ENCODE assay signal across 8 cellular contexts in genomic region chr13:99658266-99658991, GRCh38. TPM values are rescaled to one million over a fixed set of nuclear protein-coding genes. Genes with fewer than 3 reads are reported as not detected.
DNase-seq lines count a peak whose midpoint lies in the region; FAIRE-seq and TF ChIP-seq lines count a peak whose summit lies in the region.

No MANE protein-coding gene starts in this region.

- no peak for TF ChIP-seq CTCF in DOHH2 (IDR thresholded peaks at IDR 0.05; ENCODE audit: low read depth, low read length, poor library complexity, severe bottlenecking)
- TF ChIP-seq CTCF in HFF-Myc (IDR thresholded peaks at IDR 0.05; ENCODE audit: low read depth, low read length, missing control alignments) = peak; percentile 31
- TF ChIP-seq CTCF in mesothelial cell of epicardium (IDR thresholded peaks at IDR 0.05; ENCODE audit: unreplicated experiment) = no peak

- H3K27me3 Mint-ChIP-seq in mesothelial cell of epicardium (ENCODE audit: low read depth) = peaks cover 43% of the 10 kb centered on the region

- H3K4me1 ChIP-seq in DOHH2 (ENCODE audit: control insufficient read depth, low read length) = 0 out of 2 replicates have a peak, but pooled peaks cover 6% of the 10 kb centered on the region

- H3F3A ChIP-seq in DOHH2 (ENCODE audit: control insufficient read depth, insufficient read depth) = no peaks in the 10 kb centered on the region

- peaks cover 56% of the 10 kb centered on the region for H3K27me3 ChIP-seq in DOHH2 (ENCODE audit: control insufficient read depth, low read length)

- H3K4me2 ChIP-seq in DOHH2 (ENCODE audit: low read length) = peak overlapping the region; percentile 9; the same call in 1 of the 2 replicates

- H3K4me3 ChIP-seq in DOHH2 (ENCODE audit: low read length) = no peak overlapping the region
- H3K4me3 ChIP-seq in HFF-Myc (replicated peaks; ENCODE audit: low read depth, low read length) = no peak overlapping the region; the same call in 1 of the 2 replicates

- no peaks in the 10 kb centered on the region for H3K36me3 Mint-ChIP-seq in mesothelial cell of epicardium

- H3K9me3 Mint-ChIP-seq in mesothelial cell of epicardium = no peaks in the 10 kb centered on the region

- H3K27ac ChIP-seq in DOHH2 (ENCODE audit: low read depth, low read length) = no peak overlapping the region

- FAIRE-seq in endometrium (lab: Jason Lieb, UNC) = peak; percentile 41

- H3K27ac Mint-ChIP-seq in mesothelial cell of epicardium = peak overlapping the region; percentile 92

- no peaks in the 10 kb centered on the region for H3K9me2 ChIP-seq in DOHH2 (replicated peaks; ENCODE audit: control insufficient read depth, low read length)

- DNase-seq in HFF-Myc (ENCODE audit: extremely low read depth, low read depth) = no peak
- DNase-seq in NCI-H345 treated with DMSO at 0.1 percent for 48 hours (lab: John Stamatoyannopoulos, UW; ENCODE audit: unreplicated experiment) = peak; percentile 50
- peak; percentile 40 for DNase-seq in activated CD8-positive, alpha-beta memory T cell treated with anti-CD3 and anti-CD28 coated beads, Interleukin-2, amount 50 U/mL, for 4 hours
- peak; percentile 41 to 66 for DNase-seq in mesothelial cell of epicardium (ENCODE audit: low spot score in 2 of 2, unreplicated experiment in 2 of 2)
- peak; percentile 31 to 46 for DNase-seq in stimulated activated CD8-positive, alpha-beta memory T cell treated with anti-CD3 and anti-CD28 coated beads, Interleukin-2, amount 100 ng/mL, for 48 hours (ENCODE audit: low read depth in 2 of 2)
- no peak for DNase-seq in NCI-H1048 (lab: John Stamatoyannopoulos, UW)

- 0 out of 2 replicates have a peak, but pooled peaks cover 4% of the 10 kb centered on the region for H4K20me1 ChIP-seq in DOHH2 (ENCODE audit: control insufficient read depth, insufficient read depth, low read depth, low read length)

- H3K4me1 Mint-ChIP-seq in mesothelial cell of epicardium = peaks cover 25% of the 10 kb centered on the region

- H3K36me3 ChIP-seq in DOHH2 (ENCODE audit: control insufficient read depth, low read length) = no peaks in the 10 kb centered on the region

- H3K4me3 Mint-ChIP-seq in mesothelial cell of epicardium = peak overlapping the region; percentile 75

- H3K79me2 ChIP-seq in DOHH2 (ENCODE audit: control insufficient read depth, low read length) = no peaks in the 10 kb centered on the region

- no peaks in the 10 kb centered on the region for H3K9me3 ChIP-seq in DOHH2 (ENCODE audit: control insufficient read depth, insufficient read depth, low read length)

RNA-seq across cellular contexts. Expression of gene CLYBL, which starts 51.9 kb away (rescaled TPM):
- total RNA-seq in mesothelial cell of epicardium = 8.0 to 8.7 TPM (median 8.3 TPM) in 3 replicates

Comparison
In these comparisons a context has a peak if more than half of its experiments do, and no peak if none do; other contexts are left out.
1. DNase-seq: peak in NCI-H345 treated with DMSO at 0.1 percent for 48 hours (single experiment), activated CD8-positive, alpha-beta memory T cell treated with anti-CD3 and anti-CD28 coated beads, Interleukin-2, amount 50 U/mL, for 4 hours (single experiment), mesothelial cell of epicardium (2 of 2) and stimulated activated CD8-positive, alpha-beta memory T cell treated with anti-CD3 and anti-CD28 coated beads, Interleukin-2, amount 100 ng/mL, for 48 hours (2 of 2); none in HFF-Myc (single experiment) and NCI-H1048 (single experiment).